Comparison of ENCODE assay signal across 1 cellular context in genomic region chr12:89225808-89226368, GRCh38.
A peak's percentile ranks its signal among the peaks of the same experiment; 100 is the strongest.
TF ChIP-seq lines count a peak whose summit lies in the region.

No MANE protein-coding gene starts in this region.

TF ChIP-seq in GM12878, 131 proteins besides CTCF, POLR2A, EP300 and RAD21 (continued from another document and continues in another):
- TF ChIP-seq USF1 (IDR thresholded peaks at IDR 0.05; ENCODE audit: borderline replicate concordance, extremely low read length, insufficient read depth, low read depth, low read length): no peak
- no peak for TF ChIP-seq CBX3 (IDR thresholded peaks at IDR 0.05; ENCODE audit: borderline replicate concordance, low read depth)
- TF ChIP-seq E2F8 (IDR thresholded peaks at IDR 0.05; ENCODE audit: low read depth, partially characterized antibody): no peak
- no peak for TF ChIP-seq CBFB (IDR thresholded peaks at IDR 0.05; ENCODE audit: low read depth)
- TF ChIP-seq MYC (IDR thresholded peaks at IDR 0.05; ENCODE audit: insufficient read depth, insufficient read length, insufficient replicate concordance, low read length, severe bottlenecking): no peak
- no peak for TF ChIP-seq FOS (IDR thresholded peaks at IDR 0.05; ENCODE audit: borderline replicate concordance, extremely low read depth, insufficient read length)
- TF ChIP-seq HDAC6 (IDR thresholded peaks at IDR 0.05; ENCODE audit: unreplicated experiment): no peak
- no peak for TF ChIP-seq SIX5 (IDR thresholded peaks at IDR 0.05; ENCODE audit: low read depth, low read length, severe bottlenecking)
- no peak for TF ChIP-seq SREBF1 (IDR thresholded peaks at IDR 0.05; ENCODE audit: low read length)
- TF ChIP-seq RELB (IDR thresholded peaks at IDR 0.05; ENCODE audit: low read depth): no peak
- no peak for TF ChIP-seq YBX1 (IDR thresholded peaks at IDR 0.05)
- no peak for TF ChIP-seq STAT3 (IDR thresholded peaks at IDR 0.05; ENCODE audit: low read depth, low read length)
- peak; percentile 71; the same call in 1 of the 2 replicates for TF ChIP-seq FOXM1 (IDR thresholded peaks at IDR 0.05; ENCODE audit: low read depth, low read length)
- TF ChIP-seq POLR2AphosphoS2 (IDR thresholded peaks at IDR 0.05; ENCODE audit: low read depth, low read length): no peak
- TF ChIP-seq CHD1 (IDR thresholded peaks at IDR 0.05; ENCODE audit: low read depth, low read length): no peak
- peak; percentile 81; the same call in 1 of the 2 replicates for TF ChIP-seq NFIC (IDR thresholded peaks at IDR 0.05; ENCODE audit: low read depth, low read length)
- TF ChIP-seq PKNOX1 (IDR thresholded peaks at IDR 0.05): no peak
- no peak for TF ChIP-seq SKIL (IDR thresholded peaks at IDR 0.05; ENCODE audit: low read depth, poor library complexity, severe bottlenecking)
- no peak for TF ChIP-seq MAX (IDR thresholded peaks at IDR 0.05; ENCODE audit: low read depth, low read length)
- TF ChIP-seq IRF4 (IDR thresholded peaks at IDR 0.05; ENCODE audit: low read depth, low read length): no peak
- TF ChIP-seq NRF1 (conservative IDR thresholded peaks at IDR 0.05; ENCODE audit: low read depth, low read length): no peak
- no peak for TF ChIP-seq SPI1 (IDR thresholded peaks at IDR 0.05; ENCODE audit: borderline replicate concordance, insufficient read depth, low read depth, low read length)
- TF ChIP-seq ESRRA (IDR thresholded peaks at IDR 0.05; ENCODE audit: low read length): no peak
- no peak for TF ChIP-seq ZNF622 (IDR thresholded peaks at IDR 0.05)
- no peak for TF ChIP-seq JUND (IDR thresholded peaks at IDR 0.05; ENCODE audit: low read depth, low read length)
- peak; percentile 43; the same call in 1 of the 2 replicates for TF ChIP-seq CREB1 (IDR thresholded peaks at IDR 0.05; ENCODE audit: low read depth)
- TF ChIP-seq ATF2 (IDR thresholded peaks at IDR 0.05; ENCODE audit: low read length): 0 out of 2 replicates have a peak, but pooled peaks have one; percentile 18
- TF ChIP-seq BCLAF1 (IDR thresholded peaks at IDR 0.05): no peak
- TF ChIP-seq SMC3 (IDR thresholded peaks at IDR 0.05; ENCODE audit: borderline replicate concordance, low read length): no peak
- TF ChIP-seq ZNF687 (IDR thresholded peaks at IDR 0.05): no peak
- no peak for TF ChIP-seq BCL3 (IDR thresholded peaks at IDR 0.05; ENCODE audit: borderline replicate concordance, insufficient read depth, low read depth, low read length, poor library complexity, severe bottlenecking)
- TF ChIP-seq SMAD5 (IDR thresholded peaks at IDR 0.05; ENCODE audit: low read depth): no peak
- no peak for TF ChIP-seq ELK1 (IDR thresholded peaks at IDR 0.05; ENCODE audit: low read depth, low read length)
- TF ChIP-seq HDAC2 (IDR thresholded peaks at IDR 0.05): no peak
